ENCODE assay signal across 12 cellular contexts in the genomic region with DNA sequence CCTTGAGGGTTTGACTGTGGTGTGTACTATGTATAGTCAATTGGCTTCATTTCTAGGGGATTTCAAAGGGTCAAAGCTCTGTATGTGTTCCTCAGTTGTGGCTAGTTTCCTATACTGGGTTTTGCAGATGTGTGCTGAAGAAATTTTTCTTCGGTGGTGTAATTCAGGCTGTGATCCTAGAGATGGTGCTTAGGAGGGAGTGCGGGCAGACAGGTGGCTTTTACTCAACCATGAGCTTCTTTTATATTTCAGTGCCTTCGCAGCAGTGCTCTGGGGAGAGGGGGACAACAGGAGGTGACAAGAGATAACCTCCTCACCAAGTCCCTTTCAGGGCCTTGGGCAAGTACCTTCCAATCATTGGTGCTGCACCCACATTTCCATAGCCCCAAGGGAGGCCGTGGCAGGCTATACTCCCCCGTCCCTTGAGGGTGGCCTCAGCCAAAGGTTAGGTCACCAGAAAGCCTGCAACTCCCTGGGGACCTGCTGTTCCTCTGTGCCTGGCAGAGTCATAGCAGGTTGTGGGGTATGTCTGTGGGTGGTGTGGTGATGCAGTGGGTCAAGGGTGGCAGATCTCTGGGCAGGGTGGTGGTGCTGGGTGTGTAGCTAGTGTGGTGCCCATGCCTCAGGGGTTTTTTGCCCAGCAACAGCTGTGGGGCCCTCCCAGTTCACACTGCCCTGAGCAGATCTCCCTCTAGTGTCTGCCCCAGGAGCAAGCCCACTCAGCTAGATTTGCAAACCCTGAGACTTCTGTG. TPM values are rescaled to one million over a fixed set of nuclear protein-coding genes. Genes with fewer than 3 reads are reported as not detected.
A peak's percentile ranks its signal among the peaks of the same experiment; 100 is the strongest.
DNase-seq lines count a peak whose midpoint lies in the region; ATAC-seq and FAIRE-seq lines count a peak whose summit lies in the region.
"Had no signal": no experiment of that assay in that cellular context is flagged by ENCODE, and none has a peak within 500 bp of the region (broad histone marks: within the 10 kb centered on the region; RNA-seq: fewer than 3 reads in every experiment).

No MANE protein-coding gene starts in this region.

- no peaks in the 10 kb centered on the region for H3K36me3 Mint-ChIP-seq in activated CD4-positive, alpha-beta T cell treated with anti-CD3 and anti-CD28 coated beads, Interleukin-2, amount 10 ng/mL, durations not matched to agents 24 days and 14 days (ENCODE audit: low read depth)

- no peak overlapping the region for H3K4me3 Mint-ChIP-seq in activated CD4-positive, alpha-beta T cell treated with anti-CD3 and anti-CD28 coated beads, Interleukin-2, amount 10 ng/mL, durations not matched to agents 24 days and 14 days

- peak; percentile 61 for ATAC-seq in GM21447 (IDR thresholded peaks at IDR 0.05; ENCODE audit: unreplicated experiment)
- peak; percentile 64 for ATAC-seq in HG03159 (IDR thresholded peaks at IDR 0.05; ENCODE audit: unreplicated experiment)

- H3K9me3 Mint-ChIP-seq in activated CD4-positive, alpha-beta T cell treated with anti-CD3 and anti-CD28 coated beads, Interleukin-2, amount 10 ng/mL, durations not matched to agents 24 days and 14 days = no peaks in the 10 kb centered on the region

- intact Hi-C loops in activated CD4-positive, alpha-beta T cell treated with anti-CD3 and anti-CD28 coated beads, Interleukin-2, amount 10 ng/mL, durations not matched to agents 24 days and 14 days (cut with micrococcal nuclease) = no loop called here

- no peaks in the 10 kb centered on the region for H3K4me1 Mint-ChIP-seq in activated CD4-positive, alpha-beta T cell treated with anti-CD3 and anti-CD28 coated beads, Interleukin-2, amount 10 ng/mL, durations not matched to agents 24 days and 14 days

- peak; percentile 79 for FAIRE-seq in GM18507 (lab: Jason Lieb, UNC)
- no peak for FAIRE-seq in frontal cortex (lab: Jason Lieb, UNC)
- FAIRE-seq: bronchial epithelial cell had no signal

- peaks cover 17% of the 10 kb centered on the region for H3K27me3 Mint-ChIP-seq in activated CD4-positive, alpha-beta T cell treated with anti-CD3 and anti-CD28 coated beads, Interleukin-2, amount 10 ng/mL, durations not matched to agents 24 days and 14 days

- no peak for DNase-seq in GM18507 (ENCODE audit: extremely low spot score, insufficient read length, low read depth)
- peak; percentile 91 for DNase-seq in myocyte (ENCODE audit: low read depth)
- no peak for DNase-seq in activated CD4-positive, alpha-beta T cell treated with anti-CD3 and anti-CD28 coated beads, Interleukin-2, amount 10 ng/mL, durations not matched to agents 24 days and 14 days
- DNase-seq in HPDE6-E6E7 (ENCODE audit: extremely low spot score) = no peak
- no peak for DNase-seq in frontal cortex (ENCODE audit: low spot score in 2 of 2)
- DNase-seq in OCI-M2 (lab: John Stamatoyannopoulos, UW; ENCODE audit: unreplicated experiment) = no peak
- DNase-seq: midbrain; stimulated activated CD4-positive, alpha-beta T cell treated with anti-CD3 and anti-CD28 coated beads, Interleukin-12 subunit alpha, Interleukin-12 subunit beta, amount 100 ng/mL, for 4 hours; testis had no signal

- H3K27ac Mint-ChIP-seq in activated CD4-positive, alpha-beta T cell treated with anti-CD3 and anti-CD28 coated beads, Interleukin-2, amount 10 ng/mL, durations not matched to agents 24 days and 14 days = no peak overlapping the region

RNA-seq across cellular contexts. Expression of gene TMX1, which starts 37.0 kb away (rescaled TPM):
- total RNA-seq in myocyte (76.2 and 82.5 TPM in 2 replicates), frontal cortex (22.0 TPM)
- 21.1 TPM for polyA plus RNA-seq in myocyte (2012)
- total RNA-seq in activated CD4-positive, alpha-beta T cell treated with anti-CD3 and anti-CD28 coated beads, Interleukin-2, amount 10 ng/mL, durations not matched to agents 24 days and 14 days = 53.1 and 53.6 TPM in 2 replicates
